Comparison of ENCODE assay signal across 22 cellular contexts in genomic region chr9:128568470-128569083, GRCh38. TPM values are rescaled to one million over a fixed set of nuclear protein-coding genes. Genes with fewer than 3 reads are reported as not detected.
DNase-seq lines count a peak whose midpoint lies in the region; ATAC-seq, FAIRE-seq and TF ChIP-seq lines count a peak whose summit lies in the region.
"Had no signal": no experiment of that assay in that cellular context is flagged by ENCODE, and none has a peak within 500 bp of the region (broad histone marks: within the 10 kb centered on the region; RNA-seq: fewer than 3 reads in every experiment).

No MANE protein-coding gene starts in this region.

- no peak for TF ChIP-seq POLR2A in GM12891 (IDR thresholded peaks at IDR 0.05; ENCODE audit: low read depth, low read length)

- DNase-seq in DMS79 treated with DMSO at 0.1 percent for 48 hours (lab: John Stamatoyannopoulos, UW) (peak; percentile 75), SK-N-MC (ENCODE audit: low read depth, low spot score) (no peak), fibroblast of peridontal ligament (ENCODE audit: extremely low read depth) (peak; percentile 40), GM12891 (ENCODE audit: insufficient read length, low spot score) (no peak), GM19238 (ENCODE audit: insufficient read length, low spot score) (no peak)
- no peak for DNase-seq in activated CD8-positive, alpha-beta T cell treated with anti-CD3 and anti-CD28 coated beads for 36 hours
- DNase-seq: activated CD8-positive, alpha-beta memory T cell treated with anti-CD3 and anti-CD28 coated beads, Interleukin-2, amount 50 U/mL, for 4 hours; activated naive CD8-positive, alpha-beta T cell treated with anti-CD3 and anti-CD28 coated beads for 36 hours; AML-193; Calu3; MG63; naive B cell; NCI-H2081; stimulated activated CD4-positive, alpha-beta T cell treated with anti-CD3 and anti-CD28 coated beads, Interleukin-4, amount 100 ng/mL, for 24 hours; stimulated activated CD8-positive, alpha-beta memory T cell treated with anti-CD3 and anti-CD28 coated beads, Interleukin-4, amount 100 ng/mL, for 48 hours; testis had no signal

- 0 out of 2 replicates have a peak overlapping the region, but pooled peaks have one; percentile 26 for H3K27ac ChIP-seq in SK-N-MC
- H3K27ac ChIP-seq: cardiac muscle cell, testis had no signal

- intact Hi-C loops in activated CD8-positive, alpha-beta T cell treated with anti-CD3 and anti-CD28 coated beads for 36 hours (cut with micrococcal nuclease) = no loop called here

- no peak overlapping the region for H3K27ac Mint-ChIP-seq in activated CD8-positive, alpha-beta T cell treated with anti-CD3 and anti-CD28 coated beads for 36 hours
- H3K27ac Mint-ChIP-seq: T-helper 1 cell treated with Interleukin-12 subunit alpha and Interleukin-12 subunit beta and Interleukin-4 antibody, amounts not matched to agents 30 μg/mL and 1 μg/mL, for 36 hours had no signal

- ATAC-seq in activated CD8-positive, alpha-beta T cell treated with anti-CD3 and anti-CD28 coated beads for 36 hours = no peak
- ATAC-seq: activated CD4-positive, CD25-positive, alpha-beta regulatory T cell treated with anti-CD3 and anti-CD28 coated beads, Interleukin-2, amount 50 U/mL, for 24 hours; HCT116; Right ventricle myocardium inferior had no signal

- CTCF ChIA-PET in activated CD8-positive, alpha-beta T cell treated with anti-CD3 and anti-CD28 coated beads for 36 hours (lab: Charles Lee) = interaction anchor here (1.0 to 1.3 kb wide), 2 partner anchors 9 to 206 kb away, joined by 3 to 5 read pairs; no protein-coding TSS in a partner anchor

- peaks cover 19% of the 10 kb centered on the region for H3K4me1 Mint-ChIP-seq in activated CD8-positive, alpha-beta T cell treated with anti-CD3 and anti-CD28 coated beads for 36 hours (ENCODE audit: low read depth)

- no peak for TF ChIP-seq RAD21 in Ishikawa (IDR thresholded peaks at IDR 0.05; ENCODE audit: low read depth)

- peaks cover 26% of the 10 kb centered on the region for H3K36me3 Mint-ChIP-seq in activated CD8-positive, alpha-beta T cell treated with anti-CD3 and anti-CD28 coated beads for 36 hours (ENCODE audit: low read depth)

- peaks cover 51% of the 10 kb centered on the region for H3K36me3 ChIP-seq in SK-N-MC (ENCODE audit: insufficient read depth, low read length)

- H3K4me3 ChIP-seq in SK-N-MC = no peak overlapping the region
- H3K4me3 ChIP-seq: cardiac muscle cell, MG63, testis had no signal

- TF ChIP-seq CTCF in activated CD8-positive, alpha-beta T cell treated with anti-CD3 and anti-CD28 coated beads for 36 hours (IDR thresholded peaks at IDR 0.05) = no peak

- POLR2A ChIA-PET in activated CD8-positive, alpha-beta T cell treated with anti-CD3 and anti-CD28 coated beads for 36 hours (lab: Charles Lee) = interaction anchor here (0.5 to 2.1 kb wide), 4 partner anchors 16 to 314 kb away, joined by 3 to 12 read pairs (median 3); partner anchors contain the start of genes KYAT1, LRRC8A, SPOUT1 and SPTAN1

- no peak overlapping the region for H3K9ac ChIP-seq in SK-N-MC (ENCODE audit: insufficient read length)

- H3K9me3 ChIP-seq in SK-N-MC (ENCODE audit: low read depth, low read length) = no peaks in the 10 kb centered on the region
- H3K9me3 ChIP-seq: MG63, testis had no signal

- no peak for FAIRE-seq in GM12891 (lab: Jason Lieb, UNC)

- no peak overlapping the region for H3K4me3 Mint-ChIP-seq in activated CD8-positive, alpha-beta T cell treated with anti-CD3 and anti-CD28 coated beads for 36 hours
- H3K4me3 Mint-ChIP-seq: activated naive CD8-positive, alpha-beta T cell treated with anti-CD3 and anti-CD28 coated beads for 36 hours; naive B cell; T-helper 1 cell treated with Interleukin-12 subunit alpha and Interleukin-12 subunit beta and Interleukin-4 antibody, amounts not matched to agents 30 μg/mL and 1 μg/mL, for 36 hours had no signal

- no peaks in the 10 kb centered on the region for H3K27me3 Mint-ChIP-seq in activated CD8-positive, alpha-beta T cell treated with anti-CD3 and anti-CD28 coated beads for 36 hours
- H3K27me3 Mint-ChIP-seq: activated naive CD8-positive, alpha-beta T cell treated with anti-CD3 and anti-CD28 coated beads for 36 hours; naive B cell had no signal

- TF ChIP-seq EP300 in Ishikawa (IDR thresholded peaks at IDR 0.05; ENCODE audit: borderline replicate concordance) = no peak

- H3K9me3 Mint-ChIP-seq in activated CD8-positive, alpha-beta T cell treated with anti-CD3 and anti-CD28 coated beads for 36 hours = no peaks in the 10 kb centered on the region
- H3K9me3 Mint-ChIP-seq: activated naive CD8-positive, alpha-beta T cell treated with anti-CD3 and anti-CD28 coated beads for 36 hours; naive B cell; T-helper 1 cell treated with Interleukin-12 subunit alpha and Interleukin-12 subunit beta and Interleukin-4 antibody, amounts not matched to agents 30 μg/mL and 1 μg/mL, for 36 hours had no signal

TF ChIP-seq in Ishikawa, 13 proteins besides CTCF, POLR2A, EP300 and RAD21:
- TF ChIP-seq NFIC (IDR thresholded peaks at IDR 0.05) (peak; percentile 72), TEAD4 (IDR thresholded peaks at IDR 0.05) (no peak), CREB1 (IDR thresholded peaks at IDR 0.05; ENCODE audit: low read depth) (no peak), YY1 (IDR thresholded peaks at IDR 0.05; ENCODE audit: low read depth) (no peak), TAF1 (IDR thresholded peaks at IDR 0.05; ENCODE audit: low read depth) (no peak)

TF ChIP-seq in GM12891, 5 proteins besides CTCF, POLR2A, EP300 and RAD21:
- TF ChIP-seq PAX5 (IDR thresholded peaks at IDR 0.05; ENCODE audit: insufficient read depth, low read length, severe bottlenecking) = no peak
- TF ChIP-seq POLR2AphosphoS5 (IDR thresholded peaks at IDR 0.05; ENCODE audit: low read depth, low read length) = no peak
- TF ChIP-seq TAF1 (IDR thresholded peaks at IDR 0.05; ENCODE audit: low read depth, low read length) = no peak

RNA-seq across cellular contexts. Expression of gene SPTAN1, which starts 16.2 kb away (rescaled TPM):
- polyA plus RNA-seq in GM12891 (2012; ENCODE audit: low read depth, missing spikeins) = 83.2 TPM
- total RNA-seq in activated CD8-positive, alpha-beta T cell treated with anti-CD3 and anti-CD28 coated beads for 36 hours = 100 to 1,000 TPM; 178 to 183 TPM

Comparison
In these comparisons a context has a peak if more than half of its experiments do, and no peak if none do; other contexts are left out.
1. DNase-seq: peak in DMS79 treated with DMSO at 0.1 percent for 48 hours (single experiment) and fibroblast of peridontal ligament (single experiment); none in SK-N-MC (single experiment), GM12891 (single experiment), activated CD8-positive, alpha-beta T cell treated with anti-CD3 and anti-CD28 coated beads for 36 hours (single experiment) and GM19238 (single experiment).